10 cellular contexts compared by ENCODE assay signal in the genomic region with DNA sequence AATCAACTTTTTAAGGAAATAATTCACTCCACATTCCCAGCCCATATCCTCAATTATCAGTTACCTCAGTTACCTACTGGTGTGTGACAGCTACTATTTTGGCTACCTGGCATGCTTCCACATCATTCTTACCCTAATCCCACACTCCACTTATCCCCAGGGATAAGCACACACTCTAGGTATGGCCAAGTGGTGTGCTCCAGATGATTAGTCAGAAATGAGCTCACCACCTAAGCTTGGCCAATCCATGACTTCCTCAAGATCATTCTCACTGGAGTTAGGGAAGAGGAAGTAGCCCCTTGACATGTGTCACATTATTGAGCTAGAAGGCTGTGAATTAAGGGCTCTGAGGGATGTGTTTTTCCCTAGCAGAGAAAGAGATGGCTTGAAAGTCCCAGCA. TPM values are rescaled to one million over a fixed set of nuclear protein-coding genes. Genes with fewer than 3 reads are reported as not detected.
DNase-seq lines count a peak whose midpoint lies in the region; ATAC-seq and TF ChIP-seq lines count a peak whose summit lies in the region.
"Had no signal": no experiment of that assay in that cellular context is flagged by ENCODE, and none has a peak within 500 bp of the region (broad histone marks: within the 10 kb centered on the region; RNA-seq: fewer than 3 reads in every experiment).

No MANE protein-coding gene starts in this region.

- no peaks in the 10 kb centered on the region for H3K9me3 ChIP-seq in MG63
- H3K9me3 ChIP-seq in lower lobe of right lung: no peaks in the 10 kb centered on the region
- H3K9me3 ChIP-seq in ovary: no peaks in the 10 kb centered on the region

- H3K4me1 ChIP-seq in lower lobe of right lung (no peaks in the 10 kb centered on the region), ovary (ENCODE audit: insufficient read depth) (peaks cover 2% of the 10 kb centered on the region)

- DNase-seq in EH (ENCODE audit: low read depth) (peak; percentile 21), MG63 (peak; percentile 44), OCI-M1 (lab: John Stamatoyannopoulos, UW) (peak; percentile 54), lower lobe of right lung (no peak), GM19240 (ENCODE audit: insufficient read length, low spot score) (no peak), ovary (no peak)
- DNase-seq: activated CD4-positive, alpha-beta T cell treated with anti-CD3 and anti-CD28 coated beads for 1 hour; central memory CD4-positive, alpha-beta T cell had no signal

- TF ChIP-seq POLR2A in ovary (IDR thresholded peaks at IDR 0.05): no peak

- intact Hi-C loops in lower lobe of right lung (cut with DNase I): no loop called here
- intact Hi-C loops in ovary (cut with DNase I): no loop called here

- TF ChIP-seq CTCF in lower lobe of right lung (IDR thresholded peaks at IDR 0.05) (no peak), ovary (IDR thresholded peaks at IDR 0.05) (no peak)

- H3K4me3 ChIP-seq in MG63 (no peak overlapping the region), lower lobe of right lung (no peak overlapping the region), ovary (no peak overlapping the region)

- ATAC-seq in lower lobe of right lung: peak; percentile 92 to 96
- no peak for ATAC-seq in GM18858 (IDR thresholded peaks at IDR 0.05; ENCODE audit: unreplicated experiment)
- ATAC-seq: activated T-helper 17 cell treated with anti-CD3 and anti-CD28 coated beads, Interleukin-2, amount 50 U/mL, for 72 hours had no signal

- H3K36me3 ChIP-seq in MG63 (no peaks in the 10 kb centered on the region), lower lobe of right lung (no peaks in the 10 kb centered on the region), ovary (no peaks in the 10 kb centered on the region)

- H3K27me3 ChIP-seq in MG63 (no peaks in the 10 kb centered on the region), lower lobe of right lung (ENCODE audit: low read depth) (no peaks in the 10 kb centered on the region), ovary (no peaks in the 10 kb centered on the region)

- no peak for TF ChIP-seq EP300 in ovary (IDR thresholded peaks at IDR 0.05)

- H3K27ac ChIP-seq in lower lobe of right lung (no peak overlapping the region), ovary (no peak overlapping the region)

RNA-seq across cellular contexts. Expression of a gene that starts 20.9 kb away (rescaled TPM):
- 58.6 and 106 TPM in 2 replicates for total RNA-seq in MG63 (2014; rRNA removed; shearing (Covaris generic); ENCODE audit: low replicate concordance)
- 97.8 TPM for total RNA-seq in lower lobe of right lung
- 100 to 1,000 TPM; 104 to 159 (median 140) TPM for total RNA-seq in ovary
- 100 to 1,000 TPM in 1 of 2 donors, 10 to 100 TPM in 1; 38.5 to 117 TPM for polyA plus RNA-seq in ovary

RNA-seq across cellular contexts. Expression of a gene that starts 41.2 kb away (rescaled TPM):
- 5.8 and 7.9 TPM in 2 replicates for total RNA-seq in MG63 (2014; rRNA removed; shearing (Covaris generic); ENCODE audit: low replicate concordance)
- 7.7 TPM for total RNA-seq in lower lobe of right lung
- total RNA-seq in ovary: 10 to 100 TPM in 2 of 7 donors, 1 to 10 TPM in 5; 2.5 to 14.3 (median 6.4) TPM
- 1 to 10 TPM; 5.2 to 6.8 TPM for polyA plus RNA-seq in ovary

Comparison
In these comparisons a context has a peak if more than half of its experiments do, and no peak if none do; other contexts are left out.
1. DNase-seq: peak in EH (single experiment), MG63 (single experiment) and OCI-M1 (single experiment); none in lower lobe of right lung (single experiment), GM19240 (single experiment) and ovary (0 of 5).